Comparison of ENCODE assay signal across 13 cellular contexts in the genomic region with DNA sequence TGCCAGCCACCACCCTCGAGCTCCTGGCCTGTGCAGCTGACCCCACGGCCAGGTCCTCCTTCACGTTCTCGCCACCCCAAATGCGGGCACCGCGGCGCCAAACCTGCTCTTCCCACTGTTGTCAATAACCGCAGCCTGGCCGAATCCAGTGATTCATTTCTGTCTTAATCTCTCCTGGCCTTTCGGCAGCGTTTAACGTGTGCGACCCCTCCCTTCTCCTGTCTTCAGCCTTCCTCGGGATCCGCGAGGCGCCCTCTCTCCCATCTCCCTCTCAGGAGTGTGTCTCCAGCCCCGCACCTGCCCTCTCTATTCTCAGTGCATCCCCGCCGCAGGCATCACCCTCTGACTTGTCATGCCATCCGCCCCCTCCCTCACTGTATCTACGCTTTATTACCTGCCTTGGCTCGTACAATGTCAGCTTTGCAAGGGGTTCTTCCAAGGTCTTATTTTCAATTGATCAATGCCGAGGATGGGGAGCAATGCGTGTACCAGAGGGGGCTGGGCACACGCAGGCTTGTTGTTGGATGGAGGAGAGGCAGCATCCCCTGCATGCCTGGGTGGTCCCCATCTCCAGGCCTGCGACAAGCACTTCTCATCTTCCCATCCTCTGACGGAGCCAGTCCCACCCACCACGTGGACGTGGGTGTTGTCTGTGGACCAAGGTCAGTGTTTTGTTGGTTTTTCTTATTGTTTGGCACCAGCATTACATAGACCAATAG.
DNase-seq lines count a peak whose midpoint lies in the region; ATAC-seq, FAIRE-seq and TF ChIP-seq lines count a peak whose summit lies in the region.
"Had no signal": no experiment of that assay in that cellular context is flagged by ENCODE, and none has a peak within 500 bp of the region (broad histone marks: within the 10 kb centered on the region; RNA-seq: fewer than 3 reads in every experiment).

No MANE protein-coding gene starts in this region.

- 86 to 91% (median 87%) methylated on average over 31 of the region's 31 CpGs for WGBS in stomach, 5 donors

- no peak overlapping the region for H3K4me3 Mint-ChIP-seq in brain

- no peaks in the 10 kb centered on the region for H3K79me2 ChIP-seq in keratinocyte (ENCODE audit: control insufficient read depth, insufficient read depth, low read length)

- H3K9me3 ChIP-seq in keratinocyte (ENCODE audit: control insufficient read depth, low read depth, low read length) = no peaks in the 10 kb centered on the region
- no peaks in the 10 kb centered on the region for H3K9me3 ChIP-seq in stomach
- no peaks in the 10 kb centered on the region for H3K9me3 ChIP-seq in upper lobe of right lung
- H3K9me3 ChIP-seq: transverse colon had no signal

- TF ChIP-seq CTCF in HFF-Myc (IDR thresholded peaks at IDR 0.05; ENCODE audit: low read depth, low read length, missing control alignments) = no peak
- TF ChIP-seq CTCF in brain (conservative IDR thresholded peaks at IDR 0.05) = no peak
- TF ChIP-seq CTCF in keratinocyte (optimal IDR thresholded peaks at IDR 0.05 in 1 of 3, IDR thresholded peaks at IDR 0.05 in 1 of 3, conservative IDR thresholded peaks at IDR 0.05 in 1 of 3; ENCODE audit: extremely low read depth in 1 of 3, insufficient read depth in 2 of 3, low read length in 3 of 3) = no peak
- TF ChIP-seq CTCF in stomach (IDR thresholded peaks at IDR 0.05) = no peak
- no peak for TF ChIP-seq CTCF in upper lobe of right lung (IDR thresholded peaks at IDR 0.05)

- dilution Hi-C loops in keratinocyte (cut with MboI; ENCODE audit: extremely low pct_ligation_motif_present, low sequenced_read_pairs) = no loop called here

- peaks cover 11% of the 10 kb centered on the region for H3K4me1 ChIP-seq in keratinocyte (ENCODE audit: control insufficient read depth, extremely low read depth, insufficient read depth, low read length)
- peaks cover 0 to 15% (median 7%) of the 10 kb centered on the region in 4 donors for H3K4me1 ChIP-seq in stomach
- H3K4me1 ChIP-seq in upper lobe of right lung = peaks cover 14% of the 10 kb centered on the region

- peak overlapping the region; percentile 53 for H3K4me2 ChIP-seq in keratinocyte (ENCODE audit: control insufficient read depth, extremely low read depth, insufficient read depth, low read depth, low read length)

- peak overlapping the region; percentile 29 for H2AFZ ChIP-seq in keratinocyte (ENCODE audit: control insufficient read depth, low read length)

- no peak for ATAC-seq in upper lobe of right lung

- peak overlapping the region in 3 of 5 experiments; percentile 15 to 69 (median 55) for H3K27ac Mint-ChIP-seq in brain

- intact Hi-C loops in stomach (cut with DNase I; ENCODE audit: low total_unique reads) (no loop called here), upper lobe of right lung (cut with DNase I) (no loop called here)

- no peaks in the 10 kb centered on the region for H3K9me1 ChIP-seq in keratinocyte (ENCODE audit: control insufficient read depth, extremely low read depth, insufficient read depth, low read length)

- TF ChIP-seq EP300 in stomach (IDR thresholded peaks at IDR 0.05) = no peak

- no peak for DNase-seq in HFF-Myc (ENCODE audit: extremely low read depth, low read depth)
- DNase-seq in keratinocyte (ENCODE audit: low read depth, low spot score) = no peak
- peak; percentile 22 for DNase-seq in stomach
- DNase-seq in SIG-M5 treated with dmso at 0.1 percent for 504 hours (lab: John Stamatoyannopoulos, UW; ENCODE audit: unreplicated experiment) = no peak
- DNase-seq in upper lobe of right lung = no peak
- no peak for DNase-seq in activated gamma-delta T cell treated with Interleukin-2 at 50 U/mL for 16 hours
- DNase-seq in stimulated activated CD4-positive, alpha-beta T cell treated with anti-CD3 and anti-CD28 coated beads, Interleukin-15, amount 100 ng/mL, for 24 hours = no peak
- DNase-seq: anterior cingulate cortex, dermis blood vessel endothelial cell, NCI-H2227 treated with DMSO at 0.1 percent for 48 hours, transverse colon had no signal

- no peak for FAIRE-seq in keratinocyte (lab: Jason Lieb, UNC)
- FAIRE-seq: GM12892 had no signal

- H3K4me1 Mint-ChIP-seq in brain = peaks cover 59% of the 10 kb centered on the region

- peak overlapping the region; percentile 39 for H3K9ac ChIP-seq in keratinocyte (ENCODE audit: control insufficient read depth, extremely low read depth, insufficient read depth, low read length)

- H3K27me3 Mint-ChIP-seq in brain = peaks cover 7% of the 10 kb centered on the region

- H3K4me3 ChIP-seq in HFF-Myc (replicated peaks; ENCODE audit: low read depth, low read length) = 0 out of 2 replicates have a peak overlapping the region, but pooled peaks have one; percentile 5
- H3K4me3 ChIP-seq in keratinocyte (ENCODE audit: control insufficient read depth in 2 of 3, extremely low read depth in 1 of 3, insufficient read depth in 2 of 3, low read depth in 1 of 3, low read length in 3 of 3) = no peak overlapping the region
- no peak overlapping the region for H3K4me3 ChIP-seq in stomach
- no peak overlapping the region for H3K4me3 ChIP-seq in upper lobe of right lung
- H3K4me3 ChIP-seq: transverse colon had no signal

- H3K27ac ChIP-seq in keratinocyte (ENCODE audit: control insufficient read depth, insufficient read depth, low read length) = peak overlapping the region; percentile 58
- H3K27ac ChIP-seq in stomach = no peak overlapping the region
- H3K27ac ChIP-seq in upper lobe of right lung = no peak overlapping the region
- H3K27ac ChIP-seq: transverse colon had no signal

- H3K27me3 ChIP-seq in keratinocyte (ENCODE audit: control insufficient read depth, extremely low read depth, insufficient read depth, low read length) (no peaks in the 10 kb centered on the region), stomach (no peaks in the 10 kb centered on the region), upper lobe of right lung (no peaks in the 10 kb centered on the region)
- H3K27me3 ChIP-seq: transverse colon had no signal

- no peaks in the 10 kb centered on the region for H4K20me1 ChIP-seq in keratinocyte (ENCODE audit: control insufficient read depth, extremely low read depth, insufficient read depth, low read length)

- H3K36me3 Mint-ChIP-seq in brain = no peaks in the 10 kb centered on the region

- H3K9me3 Mint-ChIP-seq in brain = peaks cover 0 to 5% (median 0%) of the 10 kb centered on the region in 5 experiments

- TF ChIP-seq POLR2A in stomach (IDR thresholded peaks at IDR 0.05) = no peak

- H3K36me3 ChIP-seq in keratinocyte (ENCODE audit: control insufficient read depth in 2 of 2, extremely low read depth in 1 of 2, insufficient read depth in 2 of 2, low read length in 2 of 2) (no peaks in the 10 kb centered on the region), stomach (no peaks in the 10 kb centered on the region), upper lobe of right lung (no peaks in the 10 kb centered on the region)
- H3K36me3 ChIP-seq: transverse colon had no signal
